8 cellular contexts compared by ENCODE assay signal in genomic region chr1:26035959-26036755, GRCh38. TPM values are rescaled to one million over a fixed set of nuclear protein-coding genes. Genes with fewer than 3 reads are reported as not detected.
DNase-seq lines count a peak whose midpoint lies in the region; ATAC-seq and TF ChIP-seq lines count a peak whose summit lies in the region.

No MANE protein-coding gene starts in this region.

- H3K9ac ChIP-seq in ES-I3 (ENCODE audit: low read depth, low read length): peak overlapping the region; percentile 83
- no peak overlapping the region for H3K9ac ChIP-seq in KMS-11

- H3K27me3 Mint-ChIP-seq in progenitor cell of endocrine pancreas: peaks cover 24% of the 10 kb centered on the region

- no peaks in the 10 kb centered on the region for H3K9me3 Mint-ChIP-seq in progenitor cell of endocrine pancreas (ENCODE audit: low read depth)

- H3K9me3 ChIP-seq in ES-I3 (ENCODE audit: control insufficient read depth, insufficient read depth, low read length) (no peaks in the 10 kb centered on the region), left ventricle myocardium inferior (replicated peaks) (no peaks in the 10 kb centered on the region), upper lobe of left lung (no peaks in the 10 kb centered on the region)

- no peaks in the 10 kb centered on the region for H3K36me3 Mint-ChIP-seq in progenitor cell of endocrine pancreas (ENCODE audit: insufficient read depth)

- ATAC-seq in GM21786 (IDR thresholded peaks at IDR 0.05; ENCODE audit: unreplicated experiment) (peak; percentile 60), upper lobe of left lung (ENCODE audit: low FRiP score in 2 of 2) (peak; percentile 97)

- H3K27ac Mint-ChIP-seq in progenitor cell of endocrine pancreas: peak overlapping the region; percentile 95

- TF ChIP-seq POLR2A in upper lobe of left lung (IDR thresholded peaks at IDR 0.05): no peak

- peak overlapping the region; percentile 97 for H3K4me3 ChIP-seq in KMS-11 (IDR thresholded peaks at IDR 0.05; ENCODE audit: insufficient read depth, low read depth, low read length)
- H3K4me3 ChIP-seq in left ventricle myocardium inferior: peak overlapping the region; percentile 93
- peak overlapping the region; percentile 54 to 90 (median 80) for H3K4me3 ChIP-seq in upper lobe of left lung

- H3K4me1 ChIP-seq in ES-I3 (ENCODE audit: insufficient read depth, low read length): no peaks in the 10 kb centered on the region; the same call in 1 of the 2 replicates
- no peaks in the 10 kb centered on the region for H3K4me1 ChIP-seq in KMS-11 (ENCODE audit: low read depth, poor library complexity, severe bottlenecking)
- H3K4me1 ChIP-seq in left ventricle myocardium inferior: peaks cover 41% of the 10 kb centered on the region
- peaks cover 12 to 18% (median 13%) of the 10 kb centered on the region in 4 donors for H3K4me1 ChIP-seq in upper lobe of left lung

- no peaks in the 10 kb centered on the region for H3K36me3 ChIP-seq in ES-I3 (ENCODE audit: insufficient read depth, low read length)
- no peaks in the 10 kb centered on the region for H3K36me3 ChIP-seq in KMS-11 (ENCODE audit: insufficient read depth)
- no peaks in the 10 kb centered on the region for H3K36me3 ChIP-seq in left ventricle myocardium inferior
- H3K36me3 ChIP-seq in upper lobe of left lung: no peaks in the 10 kb centered on the region

- WGBS in upper lobe of left lung, 2 donors: 8 to 21% methylated on average over 22 to 24 of the region's 39 CpGs

- H3K4me2 ChIP-seq in KMS-11: peak overlapping the region; percentile 99

- H3K27ac ChIP-seq in KMS-11 (no peak overlapping the region), left ventricle myocardium inferior (replicated peaks) (peak overlapping the region; percentile 97), upper lobe of left lung (peak overlapping the region; percentile 41 to 85 (median 82))

- no peaks in the 10 kb centered on the region for H4K20me1 ChIP-seq in KMS-11 (ENCODE audit: insufficient read depth)

- H3K4me3 Mint-ChIP-seq in progenitor cell of endocrine pancreas (ENCODE audit: low read depth): peak overlapping the region; percentile 94

- DNase-seq in T-helper 1 cell: peak; percentile 46 to 71 (median 64)
- peak; percentile 34 for DNase-seq in amniotic stem cell (lab: John Stamatoyannopoulos, UW)
- peak; percentile 85 for DNase-seq in left ventricle myocardium inferior
- DNase-seq in progenitor cell of endocrine pancreas (ENCODE audit: low spot score, unreplicated experiment): peak; percentile 85
- peak; percentile 84 to 96 for DNase-seq in upper lobe of left lung

- TF ChIP-seq EP300 in upper lobe of left lung (IDR thresholded peaks at IDR 0.05): peak in 1 of 4 donors; percentile 55

- intact Hi-C loops in left ventricle myocardium inferior (cut with micrococcal nuclease): no loop called here

- H3K79me2 ChIP-seq in KMS-11 (ENCODE audit: insufficient read depth, low read depth): no peaks in the 10 kb centered on the region

- peaks cover 15% of the 10 kb centered on the region; the same call in 1 of the 2 replicates for H3K27me3 ChIP-seq in KMS-11 (ENCODE audit: insufficient read depth, low read depth)
- H3K27me3 ChIP-seq in left ventricle myocardium inferior (ENCODE audit: low read depth): peaks cover 8% of the 10 kb centered on the region
- peaks cover 0 to 3% (median 0%) of the 10 kb centered on the region in 4 donors for H3K27me3 ChIP-seq in upper lobe of left lung

- peaks cover 8% of the 10 kb centered on the region for H3K4me1 Mint-ChIP-seq in progenitor cell of endocrine pancreas (ENCODE audit: low read depth)

- peak overlapping the region; percentile 100 for H2AFZ ChIP-seq in KMS-11 (ENCODE audit: low read depth)

- TF ChIP-seq CTCF in KMS-11 (conservative IDR thresholded peaks at IDR 0.05; ENCODE audit: low read depth, low read length) (peak; percentile 96), left ventricle myocardium inferior (IDR thresholded peaks at IDR 0.05; ENCODE audit: borderline replicate concordance) (peak; percentile 99), progenitor cell of endocrine pancreas (IDR thresholded peaks at IDR 0.05; ENCODE audit: unreplicated experiment) (peak; percentile 98), upper lobe of left lung (IDR thresholded peaks at IDR 0.05) (peak; percentile 99 to 100 (median 99))

RNA-seq across cellular contexts. Expression of gene SLC30A2, which starts 9.8 kb away (rescaled TPM):
- 7.1 TPM for total RNA-seq in left ventricle myocardium inferior
- 0.13 and 0.17 TPM in 2 replicates for total RNA-seq in progenitor cell of endocrine pancreas
- under 1 TPM in 3 of 6 donors, not detected in 3; 0.09 to 0.27 (median 0.15) TPM for total RNA-seq in upper lobe of left lung

RNA-seq across cellular contexts. Expression of gene EXTL1, which starts 14.6 kb away (rescaled TPM):
- 11.3 TPM for total RNA-seq in left ventricle myocardium inferior
- total RNA-seq in progenitor cell of endocrine pancreas: 3.6 and 4.1 TPM in 2 replicates
- total RNA-seq in upper lobe of left lung: under 1 TPM in 3 of 6 donors, not detected in 3; under 0.01 to 0.24 (median 0.20) TPM

RNA-seq across cellular contexts. Expression of gene TRIM63, which starts 31.3 kb away (rescaled TPM):
- total RNA-seq in left ventricle myocardium inferior (203 TPM), progenitor cell of endocrine pancreas (not detected in 2 replicates), upper lobe of left lung (under 1 TPM in 3 of 6 donors, not detected in 3; 0.26 to 0.61 (median 0.34) TPM)

RNA-seq across cellular contexts. Expression of gene PAFAH2, which starts 38.3 kb away (rescaled TPM):
- total RNA-seq in left ventricle myocardium inferior (10.6 TPM), progenitor cell of endocrine pancreas (12.8 and 14.5 TPM in 2 replicates), upper lobe of left lung (10 to 100 TPM; 12.6 to 20.1 (median 15.1) TPM)

Comparison
In these comparisons a context has a peak if more than half of its experiments do, and no peak if none do; other contexts are left out.
1. DNase-seq: peak in every context shown above with its lines; median percentile 90 in upper lobe of left lung; 85 in left ventricle myocardium inferior; 85 in progenitor cell of endocrine pancreas; 64 in T-helper 1 cell; 34 in amniotic stem cell.
2. RNA of gene TRIM63, which starts 31.3 kb away (total RNA-seq): 203 TPM in left ventricle myocardium inferior (single experiment); 0.26 to 0.61 TPM in upper lobe of left lung and not detected in progenitor cell of endocrine pancreas; every median in the first group is over 100 times any median in the second.
3. Peak in every context shown above with its lines, with median percentiles within 50 percentile points of each other: H3K4me3 ChIP-seq and CTCF ChIP-seq.